In the genomic region with DNA sequence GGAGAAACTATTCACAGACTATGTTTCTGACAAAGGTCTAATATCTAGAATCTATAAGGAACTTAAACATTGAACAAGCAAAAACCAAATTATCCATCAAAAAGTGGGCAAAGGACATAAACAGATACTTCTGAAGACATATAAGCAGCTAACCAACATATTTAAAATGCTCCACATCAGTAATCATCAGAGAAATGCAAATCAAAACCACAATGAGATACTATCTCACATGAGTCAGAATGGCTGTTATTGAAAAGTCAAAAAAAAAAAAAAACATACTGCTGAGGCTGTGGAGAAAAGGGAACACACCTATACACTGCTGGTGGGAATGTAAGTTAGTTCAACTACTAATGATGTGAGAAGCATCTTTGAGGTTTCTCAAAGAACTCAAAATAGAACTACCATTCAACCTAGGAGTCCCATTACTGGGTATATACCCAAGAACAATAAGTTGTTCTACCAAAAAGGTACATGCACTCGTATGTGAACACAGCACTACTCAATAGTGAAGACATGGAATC, we compare ENCODE assay signal across 11 cellular contexts.
DNase-seq lines count a peak whose midpoint lies in the region; ATAC-seq lines count a peak whose summit lies in the region.
"Had no signal": no experiment of that assay in that cellular context is flagged by ENCODE, and none has a peak within 500 bp of the region (broad histone marks: within the 10 kb centered on the region; RNA-seq: fewer than 3 reads in every experiment).

No MANE protein-coding gene starts in this region.

- no peaks in the 10 kb centered on the region for H3K36me3 Mint-ChIP-seq in activated T-helper 17 cell treated with anti-CD3 and anti-CD28 coated beads, Interleukin-2, amount 50 U/mL, for 72 hours (ENCODE audit: low read depth)
- H3K36me3 Mint-ChIP-seq in activated CD8-positive, alpha-beta memory T cell treated with anti-CD3 and anti-CD28 coated beads, Interleukin-2, amount 10 ng/mL, durations not matched to agents 7 days and 5 days, result no peaks in the 10 kb centered on the region
- H3K36me3 Mint-ChIP-seq: activated naive CD4-positive, alpha-beta T cell treated with anti-CD3 and anti-CD28 coated beads, Interleukin-2, amount 50 U/mL, for 72 hours had no signal

- H3K4me3 Mint-ChIP-seq in activated T-helper 17 cell treated with anti-CD3 and anti-CD28 coated beads, Interleukin-2, amount 50 U/mL, for 72 hours, result no peak overlapping the region
- no peak overlapping the region for H3K4me3 Mint-ChIP-seq in activated CD8-positive, alpha-beta memory T cell treated with anti-CD3 and anti-CD28 coated beads, Interleukin-2, amount 10 ng/mL, durations not matched to agents 7 days and 5 days

- no peaks in the 10 kb centered on the region for H3K9me3 Mint-ChIP-seq in activated T-helper 17 cell treated with anti-CD3 and anti-CD28 coated beads, Interleukin-2, amount 50 U/mL, for 72 hours
- H3K9me3 Mint-ChIP-seq in activated CD8-positive, alpha-beta memory T cell treated with anti-CD3 and anti-CD28 coated beads, Interleukin-2, amount 10 ng/mL, durations not matched to agents 7 days and 5 days (ENCODE audit: low read depth), result no peaks in the 10 kb centered on the region

- CTCF ChIA-PET in activated CD8-positive, alpha-beta memory T cell treated with anti-CD3 and anti-CD28 coated beads, Interleukin-2, amount 10 ng/mL, durations not matched to agents 7 days and 5 days (lab: Charles Lee), result no interaction called here

- no peak overlapping the region for H3K27ac Mint-ChIP-seq in activated T-helper 17 cell treated with anti-CD3 and anti-CD28 coated beads, Interleukin-2, amount 50 U/mL, for 72 hours
- no peak overlapping the region for H3K27ac Mint-ChIP-seq in activated CD8-positive, alpha-beta memory T cell treated with anti-CD3 and anti-CD28 coated beads, Interleukin-2, amount 10 ng/mL, durations not matched to agents 7 days and 5 days
- H3K27ac Mint-ChIP-seq: activated naive CD4-positive, alpha-beta T cell treated with anti-CD3 and anti-CD28 coated beads, Interleukin-2, amount 50 U/mL, for 72 hours had no signal

- ATAC-seq in GM18867 (IDR thresholded peaks at IDR 0.05; ENCODE audit: unreplicated experiment), result peak; percentile 82
- ATAC-seq in HG03280 (IDR thresholded peaks at IDR 0.05; ENCODE audit: unreplicated experiment), result peak; percentile 66
- ATAC-seq in activated T-helper 17 cell treated with anti-CD3 and anti-CD28 coated beads, Interleukin-2, amount 50 U/mL, for 72 hours (replicated peaks), result peak; percentile 29
- no peak for ATAC-seq in HG03571 (IDR thresholded peaks at IDR 0.05; ENCODE audit: unreplicated experiment)
- ATAC-seq in activated CD8-positive, alpha-beta memory T cell treated with anti-CD3 and anti-CD28 coated beads, Interleukin-2, amount 10 ng/mL, durations not matched to agents 7 days and 5 days, result no peak
- ATAC-seq: left lung had no signal

- peak; percentile 24 for DNase-seq in non-pigmented ciliary epithelial cell (ENCODE audit: low read depth)
- no peak for DNase-seq in activated CD4-positive, alpha-beta T cell treated with anti-CD3 and anti-CD28 coated beads, Interleukin-2, amount 50 U/mL, for 4 hours
- DNase-seq in NCI-H2029 (lab: John Stamatoyannopoulos, UW), result no peak
- no peak for DNase-seq in activated CD8-positive, alpha-beta memory T cell treated with anti-CD3 and anti-CD28 coated beads, Interleukin-2, amount 10 ng/mL, durations not matched to agents 7 days and 5 days
- DNase-seq: DMS79, left lung had no signal

- H3K4me1 Mint-ChIP-seq in activated T-helper 17 cell treated with anti-CD3 and anti-CD28 coated beads, Interleukin-2, amount 50 U/mL, for 72 hours, result no peaks in the 10 kb centered on the region
- no peaks in the 10 kb centered on the region for H3K4me1 Mint-ChIP-seq in activated CD8-positive, alpha-beta memory T cell treated with anti-CD3 and anti-CD28 coated beads, Interleukin-2, amount 10 ng/mL, durations not matched to agents 7 days and 5 days

- H3K27me3 Mint-ChIP-seq in activated T-helper 17 cell treated with anti-CD3 and anti-CD28 coated beads, Interleukin-2, amount 50 U/mL, for 72 hours, result no peaks in the 10 kb centered on the region
- no peaks in the 10 kb centered on the region for H3K27me3 Mint-ChIP-seq in activated CD8-positive, alpha-beta memory T cell treated with anti-CD3 and anti-CD28 coated beads, Interleukin-2, amount 10 ng/mL, durations not matched to agents 7 days and 5 days

Comparison
In these comparisons a context has a peak if more than half of its experiments do, and no peak if none do; other contexts are left out.
1. ATAC-seq: peak in GM18867 (single experiment), HG03280 (single experiment) and activated T-helper 17 cell treated with anti-CD3 and anti-CD28 coated beads, Interleukin-2, amount 50 U/mL, for 72 hours (single experiment); none in HG03571 (single experiment) and activated CD8-positive, alpha-beta memory T cell treated with anti-CD3 and anti-CD28 coated beads, Interleukin-2, amount 10 ng/mL, durations not matched to agents 7 days and 5 days (single experiment).